8 cellular contexts compared by ENCODE assay signal in genomic region chr4:83282049-83282535, GRCh38. TPM values are rescaled to one million over a fixed set of nuclear protein-coding genes. Genes with fewer than 3 reads are reported as not detected.
DNase-seq lines count a peak whose midpoint lies in the region; ATAC-seq, FAIRE-seq and TF ChIP-seq lines count a peak whose summit lies in the region.

No MANE protein-coding gene starts in this region.

- intact Hi-C loops in pancreas (cut with DNase I) = no loop called here

- no peaks in the 10 kb centered on the region for H3K9me3 ChIP-seq in pancreas

- DNase-seq in AML-193 (lab: John Stamatoyannopoulos, UW) (peak; percentile 57 to 71), NCI-H2227 (lab: John Stamatoyannopoulos, UW; ENCODE audit: unreplicated experiment) (peak; percentile 55), epithelial cell of esophagus (ENCODE audit: low read depth) (peak; percentile 64), pancreas (peak in 1 of 6 donors; percentile 43)
- peak; percentile 41 to 56 for DNase-seq in activated CD4-positive, alpha-beta T cell treated with anti-CD3 and anti-CD28 coated beads, Interleukin-2, amount 50 U/mL, for 48 hours

- peak; percentile 85 for FAIRE-seq in pancreas (lab: Jason Lieb, UNC)

- H3K4me1 ChIP-seq in pancreas = peaks cover 5 to 9% (median 5%) of the 10 kb centered on the region in 3 donors

- WGBS in pancreas, 2 donors = 20 to 23% methylated on average over 4 of the region's 4 CpGs

- H3K27me3 ChIP-seq in pancreas = no peaks in the 10 kb centered on the region

- H3K36me3 ChIP-seq in pancreas = no peaks in the 10 kb centered on the region

- TF ChIP-seq CTCF in GM12874 (IDR thresholded peaks at IDR 0.05; ENCODE audit: insufficient read depth, low read depth, low read length) = peak; percentile 46; the same call in 1 of the 2 replicates
- TF ChIP-seq CTCF in epithelial cell of esophagus (IDR thresholded peaks at IDR 0.05; ENCODE audit: insufficient read depth, low read depth, low read length, missing control alignments) = peak; percentile 72
- TF ChIP-seq CTCF in pancreas (IDR thresholded peaks at IDR 0.05) = peak; percentile 52 to 61 (median 56)

- ATAC-seq in pancreas (no peak), GM21737 (IDR thresholded peaks at IDR 0.05; ENCODE audit: unreplicated experiment) (no peak), HG02571 (IDR thresholded peaks at IDR 0.05; ENCODE audit: unreplicated experiment) (no peak)

- H3K4me3 ChIP-seq in epithelial cell of esophagus (ENCODE audit: low read length) (no peak overlapping the region), pancreas (no peak overlapping the region)

- H3K27ac ChIP-seq in pancreas = no peak overlapping the region

RNA-seq across cellular contexts. Expression of gene COQ2, which starts 2.5 kb away (rescaled TPM):
- 1 to 10 TPM; 2.8 to 5.4 (median 3.9) TPM for total RNA-seq in pancreas
- polyA plus RNA-seq in pancreas = 1 to 10 TPM; 2.9 to 5.0 TPM

RNA-seq across cellular contexts. Expression of gene HPSE, which starts 52.6 kb away (rescaled TPM):
- 1 to 10 TPM in 2 of 6 donors, under 1 TPM in 4; 0.12 to 2.5 (median 0.70) TPM for total RNA-seq in pancreas
- 1 to 10 TPM in 1 of 2 donors, under 1 TPM in 1; 0.38 to 1.5 TPM for polyA plus RNA-seq in pancreas
